In the genomic region with DNA sequence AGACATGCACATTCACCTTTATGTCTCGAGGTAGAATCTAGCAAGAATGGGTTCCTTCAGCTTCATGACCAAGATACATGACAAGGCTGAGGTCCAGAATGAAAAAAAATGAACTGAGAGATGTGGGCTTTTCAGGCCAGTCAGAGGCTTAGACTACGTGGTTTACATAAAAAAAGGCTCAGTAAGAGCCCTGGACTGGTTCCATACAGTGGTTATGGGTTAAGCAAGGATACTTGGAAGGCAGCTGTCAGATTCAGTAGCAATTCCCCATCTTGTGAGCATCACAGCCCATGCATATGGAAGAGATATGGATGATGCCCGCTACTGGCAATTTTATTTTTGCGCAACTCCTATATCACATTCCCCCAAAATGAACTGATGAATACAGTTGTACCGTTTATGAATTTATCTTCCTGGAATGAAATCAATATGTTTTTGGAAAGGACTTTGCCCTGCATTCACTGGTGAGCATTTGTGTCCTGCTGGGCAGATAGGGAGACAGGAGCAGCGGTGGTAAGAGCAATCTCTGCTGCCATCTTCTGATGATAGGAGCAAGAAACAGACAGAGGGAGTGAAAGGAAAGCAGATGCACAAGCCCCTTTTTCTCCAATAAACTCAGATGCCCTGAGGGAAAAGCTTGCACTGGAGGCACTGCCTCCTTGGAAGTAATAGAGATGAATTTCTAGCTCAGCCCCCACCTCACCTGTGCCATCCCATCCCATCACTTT, we compare ENCODE assay signal across 17 cellular contexts.
DNase-seq lines count a peak whose midpoint lies in the region; ATAC-seq, FAIRE-seq and TF ChIP-seq lines count a peak whose summit lies in the region.
"Had no signal": no experiment of that assay in that cellular context is flagged by ENCODE, and none has a peak within 500 bp of the region (broad histone marks: within the 10 kb centered on the region; RNA-seq: fewer than 3 reads in every experiment).

No MANE protein-coding gene starts in this region.

- H3K27me3 ChIP-seq in HepG2 (ENCODE audit: control insufficient read depth in 1 of 2, insufficient read depth in 2 of 2, low read length in 2 of 2): no peaks in the 10 kb centered on the region
- H3K27me3 ChIP-seq in right lobe of liver: no peaks in the 10 kb centered on the region
- no peaks in the 10 kb centered on the region for H3K27me3 ChIP-seq in stomach
- H3K27me3 ChIP-seq: body of pancreas had no signal

- H3K9me3 ChIP-seq in HepG2 (ENCODE audit: low read length): no peaks in the 10 kb centered on the region
- no peaks in the 10 kb centered on the region for H3K9me3 ChIP-seq in right lobe of liver
- peaks cover 3% of the 10 kb centered on the region; the same call in 1 of the 2 replicates for H3K9me3 ChIP-seq in SK-N-MC (ENCODE audit: low read depth, low read length)
- H3K9me3 ChIP-seq in stomach: no peaks in the 10 kb centered on the region
- H3K9me3 ChIP-seq: body of pancreas had no signal

- CTCF ChIA-PET in HepG2 (lab: Yijun Ruan, JAX; ENCODE audit: low intra/inter-chr PET ratio, low total read pairs): no interaction called here

- H3K9ac ChIP-seq in HepG2 (ENCODE audit: insufficient read depth, low read depth, low read length) (no peak overlapping the region), SK-N-MC (ENCODE audit: insufficient read length) (no peak overlapping the region)

- in situ Hi-C loops in HepG2 (cut with HindIII; ENCODE audit: extremely low pct_ligation_motif_present, low pct_unique_long_range_greater_than_20kb): no loop called here
- in situ Hi-C loops in GM13976 (cut with MboI; ENCODE audit: low sequenced_read_pairs, unreplicated experiment): no loop called here

- DNase-seq in HepG2 (ENCODE audit: low spot score) (no peak), right lobe of liver (no peak), SK-N-MC (ENCODE audit: low read depth, low spot score) (peak; percentile 35), inferior parietal cortex (ENCODE audit: extremely low spot score) (peak; percentile 27), GM13976 (ENCODE audit: low spot score) (no peak), NCI-H1048 (lab: John Stamatoyannopoulos, UW) (no peak), stomach (no peak)
- DNase-seq in activated CD8-positive, alpha-beta memory T cell treated with anti-CD3 and anti-CD28 coated beads, Interleukin-2, amount 50 U/mL, for 48 hours: no peak
- DNase-seq: activated naive CD4-positive, alpha-beta T cell treated with anti-CD3 and anti-CD28 coated beads, Interleukin-2, amount 10 ng/mL, durations not matched to agents 7 days and 5 days; body of pancreas; Calu3; erythroblast; left colon; NCI-H2081 treated with DMSO at 0.1 percent for 48 hours; SHP77; stimulated activated naive CD8-positive, alpha-beta T cell treated with anti-CD3 and anti-CD28 coated beads, Interleukin-15, Interleukin-2, amounts not matched to agents 100 U/mL and 50 U/mL, for 24 hours had no signal

- no TSS peak for BruUV-seq in HepG2 (replicated peaks; lab: Mats Ljungman, UMichigan)

- intact Hi-C loops in HepG2 (cut with micrococcal nuclease; ENCODE audit: unreplicated experiment) (no loop called here), right lobe of liver (cut with DNase I) (no loop called here), stomach (cut with DNase I; ENCODE audit: low total_unique reads) (no loop called here)

- no peak for TF ChIP-seq POLR2A in HepG2 (IDR thresholded peaks at IDR 0.05; ENCODE audit: insufficient read depth in 1 of 2, low read depth in 2 of 2, low read length in 2 of 2)
- no peak for TF ChIP-seq POLR2A in right lobe of liver (IDR thresholded peaks at IDR 0.05)
- no peak for TF ChIP-seq POLR2A in stomach (IDR thresholded peaks at IDR 0.05)

- no peak overlapping the region for H3K27ac ChIP-seq in HepG2 (ENCODE audit: extremely low read length, insufficient read depth, low read length)
- no peak overlapping the region for H3K27ac ChIP-seq in right lobe of liver
- H3K27ac ChIP-seq in SK-N-MC: no peak overlapping the region
- no peak overlapping the region for H3K27ac ChIP-seq in stomach
- H3K27ac ChIP-seq: body of pancreas had no signal

- no peaks in the 10 kb centered on the region for H3K4me1 ChIP-seq in HepG2 (ENCODE audit: insufficient read depth, low read length)
- no peaks in the 10 kb centered on the region for H3K4me1 ChIP-seq in right lobe of liver
- H3K4me1 ChIP-seq in stomach: no peaks in the 10 kb centered on the region
- H3K4me1 ChIP-seq: body of pancreas had no signal

- no peak for TF ChIP-seq RAD21 in HepG2 (CRISPR knock-in tag; IDR thresholded peaks at IDR 0.05)

- no peak overlapping the region for H3K4me3 ChIP-seq in HepG2 (replicated peaks in 1 of 3; ENCODE audit: insufficient read depth in 1 of 3, low read depth in 2 of 3, low read length in 3 of 3)
- no peak overlapping the region for H3K4me3 ChIP-seq in right lobe of liver
- H3K4me3 ChIP-seq in SK-N-MC: no peak overlapping the region
- H3K4me3 ChIP-seq in stomach: no peak overlapping the region
- H3K4me3 ChIP-seq: body of pancreas had no signal

- no peak overlapping the region for H2AFZ ChIP-seq in HepG2 (ENCODE audit: low read length)

- no peak for FAIRE-seq in HepG2 (lab: Jason Lieb, UNC)
- FAIRE-seq: urothelium cell line had no signal

- ATAC-seq in HepG2 (peak; percentile 52; the same call in 2 of the 3 replicates), right lobe of liver (no peak)
- ATAC-seq: body of pancreas; left colon; stimulated activated naive CD8-positive, alpha-beta T cell treated with anti-CD3 and anti-CD28 coated beads, Interleukin-15, Interleukin-2, amounts not matched to agents 100 U/mL and 50 U/mL, for 24 hours had no signal

- H3K36me3 ChIP-seq in HepG2 (replicated peaks in 1 of 2; ENCODE audit: control insufficient read depth in 1 of 2, insufficient read depth in 2 of 2, low read length in 2 of 2) (no peaks in the 10 kb centered on the region), right lobe of liver (no peaks in the 10 kb centered on the region), SK-N-MC (ENCODE audit: insufficient read depth, low read length) (no peaks in the 10 kb centered on the region), stomach (no peaks in the 10 kb centered on the region)

- TF ChIP-seq EP300 in HepG2 (IDR thresholded peaks at IDR 0.05; ENCODE audit: low read depth in 2 of 2, low read length in 2 of 2) (no peak), HepG2 (CRISPR knock-in tag; IDR thresholded peaks at IDR 0.05; ENCODE audit: borderline replicate concordance) (no peak), stomach (IDR thresholded peaks at IDR 0.05) (no peak)

- 34% methylated on average over 6 of the region's 6 CpGs for WGBS in HepG2 (ENCODE audit: low lambda C conversion rate)
- WGBS in right lobe of liver (ENCODE audit: insufficient coverage, low coverage, low lambda C conversion rate, missing lambda C conversion rate): 47% methylated on average over 6 of the region's 6 CpGs
- 60 to 65% (median 61%) methylated on average over 6 of the region's 6 CpGs for WGBS in stomach, 5 donors

- H3K79me2 ChIP-seq in HepG2 (ENCODE audit: insufficient read depth, low read length): no peaks in the 10 kb centered on the region

- H3K4me2 ChIP-seq in HepG2 (ENCODE audit: low read depth, low read length): no peak overlapping the region

- peak; percentile 40 for TF ChIP-seq CTCF in HepG2 (CRISPR knock-in tag; IDR thresholded peaks at IDR 0.05)
- no peak for TF ChIP-seq CTCF in right lobe of liver (IDR thresholded peaks at IDR 0.05)
- no peak for TF ChIP-seq CTCF in GM13976 (IDR thresholded peaks at IDR 0.05; ENCODE audit: borderline replicate concordance, control extremely low read depth, extremely low read depth, insufficient read depth, missing control alignments)
- TF ChIP-seq CTCF in stomach (IDR thresholded peaks at IDR 0.05): no peak

- no peaks in the 10 kb centered on the region for H4K20me1 ChIP-seq in HepG2 (ENCODE audit: insufficient read depth, low read length)

- POLR2A ChIA-PET in HepG2 (lab: Yijun Ruan, JAX): no interaction called here

TF ChIP-seq in HepG2, 621 proteins besides CTCF, POLR2A, EP300 and RAD21:
- TF ChIP-seq EHMT2 (IDR thresholded peaks at IDR 0.05; ENCODE audit: borderline replicate concordance, low read depth, low read length): no peak
- TF ChIP-seq STAG1 (CRISPR knock-in tag; IDR thresholded peaks at IDR 0.05): peak; percentile 45

Comparison
In these comparisons a context has a peak if more than half of its experiments do, and no peak if none do; other contexts are left out.
1. DNase-seq: peak in SK-N-MC (single experiment) and inferior parietal cortex (single experiment); none in HepG2 (single experiment), right lobe of liver (0 of 3), GM13976 (single experiment), NCI-H1048 (single experiment), activated CD8-positive, alpha-beta memory T cell treated with anti-CD3 and anti-CD28 coated beads, Interleukin-2, amount 50 U/mL, for 48 hours (single experiment) and stomach (single experiment).